29 cellular contexts compared by ENCODE assay signal in genomic region chr5:160629007-160629402, GRCh38.
DNase-seq lines count a peak whose midpoint lies in the region; ATAC-seq, FAIRE-seq and TF ChIP-seq lines count a peak whose summit lies in the region.
"Had no signal": no experiment of that assay in that cellular context is flagged by ENCODE, and none has a peak within 500 bp of the region (broad histone marks: within the 10 kb centered on the region; RNA-seq: fewer than 3 reads in every experiment).

No MANE protein-coding gene starts in this region.

- H3K27me3 Mint-ChIP-seq in effector memory CD8-positive, alpha-beta T cell, result peaks cover 37 to 67% of the 10 kb centered on the region in 2 donors
- H3K27me3 Mint-ChIP-seq: progenitor cell of endocrine pancreas had no signal

- TF ChIP-seq CTCF in dorsolateral prefrontal cortex (IDR thresholded peaks at IDR 0.05 in 54 of 56, conservative IDR thresholded peaks at IDR 0.05 in 2 of 56; ENCODE audit: low read depth in 1 of 56, partially characterized antibody in 56 of 56), result no peak

- H3K27ac ChIP-seq in dorsolateral prefrontal cortex, result peak overlapping the region in 45 of 59 donors; percentile 1 to 86 (median 47)
- H3K27ac ChIP-seq: heart right ventricle, neutrophil, WERI-Rb-1 had no signal

- H3K9me3 Mint-ChIP-seq in effector memory CD8-positive, alpha-beta T cell, result no peaks in the 10 kb centered on the region
- H3K9me3 Mint-ChIP-seq: activated CD4-positive, alpha-beta T cell treated with anti-CD3 and anti-CD28 coated beads, Interleukin-2, amount 10 ng/mL, durations not matched to agents 7 days and 5 days; activated naive CD4-positive, alpha-beta T cell treated with anti-CD3 and anti-CD28 coated beads, Interleukin-2, amount 50 U/mL, for 72 hours; T-helper 2 cell treated with Interferon-gamma antibody and Interleukin-4, amounts not matched to agents 5 μg/mL and 100 μg/mL, for 36 hours had no signal

- no peaks in the 10 kb centered on the region for H3K36me3 Mint-ChIP-seq in effector memory CD8-positive, alpha-beta T cell (ENCODE audit: insufficient read depth)
- H3K36me3 Mint-ChIP-seq: activated naive CD4-positive, alpha-beta T cell treated with anti-CD3 and anti-CD28 coated beads, Interleukin-2, amount 50 U/mL, for 72 hours had no signal

- H3K27me3 ChIP-seq in dorsolateral prefrontal cortex, result no peaks in the 10 kb centered on the region
- H3K27me3 ChIP-seq: neutrophil had no signal

- H3K4me1 Mint-ChIP-seq in effector memory CD8-positive, alpha-beta T cell (ENCODE audit: low read depth in 2 of 2), result no peaks in the 10 kb centered on the region
- H3K4me1 Mint-ChIP-seq: activated CD4-positive, alpha-beta T cell treated with anti-CD3 and anti-CD28 coated beads, Interleukin-2, amount 10 ng/mL, durations not matched to agents 7 days and 5 days had no signal

- intact Hi-C loops in dorsolateral prefrontal cortex (cut with DNase I), result loop anchor here in 1 of 2 donors (5.0 kb wide), 1 partner anchor 122 kb away; no protein-coding TSS in a partner anchor

- FAIRE-seq in RCC 7860 (lab: Jason Lieb, UNC), result no peak
- FAIRE-seq: astrocyte, D721Med, GM18507, HTR-8/SVneo had no signal

- no peak for ATAC-seq in GM18861 (IDR thresholded peaks at IDR 0.05; ENCODE audit: unreplicated experiment)
- no peak for ATAC-seq in HG03521 (IDR thresholded peaks at IDR 0.05; ENCODE audit: unreplicated experiment)
- no peak for ATAC-seq in effector memory CD8-positive, alpha-beta T cell (replicated peaks)
- ATAC-seq: activated naive CD4-positive, alpha-beta T cell treated with anti-CD3 and anti-CD28 coated beads, Interleukin-2, amount 50 U/mL, for 72 hours; heart right ventricle; sciatic nerve; SK-N-SH treated with all-trans-retinoic acid at 6 μM for 48 hours had no signal

- DNase-seq in DMS79 (lab: John Stamatoyannopoulos, UW) (peak; percentile 78), NCI-H1105 (lab: John Stamatoyannopoulos, UW) (peak; percentile 67), NCI-H345 (lab: John Stamatoyannopoulos, UW) (peak; percentile 42), dorsolateral prefrontal cortex (peak in 1 of 10 donors; percentile 58), RCC 7860 (ENCODE audit: low spot score) (no peak)
- DNase-seq in effector memory CD8-positive, alpha-beta T cell, result no peak
- DNase-seq: activated CD4-positive, alpha-beta T cell treated with anti-CD3 and anti-CD28 coated beads, Interleukin-2, amount 10 ng/mL, durations not matched to agents 7 days and 5 days; GF-D8; HCEC 1CT; heart right ventricle; KG1; NCI-H2081 treated with DMSO at 0.1 percent for 48 hours; NCI-H748 treated with DMSO at 0.1 percent for 48 hours; OCI-M1; stimulated activated CD4-positive, alpha-beta T cell treated with anti-CD3 and anti-CD28 coated beads, Interleukin-4, amount 100 ng/mL, for 4 hours; stimulated activated naive CD4-positive, alpha-beta T cell; WERI-Rb-1 had no signal

- H3K4me3 ChIP-seq in dorsolateral prefrontal cortex, result no peak overlapping the region
- H3K4me3 ChIP-seq: heart right ventricle had no signal

- H3K27ac Mint-ChIP-seq in effector memory CD8-positive, alpha-beta T cell, result no peak overlapping the region
- H3K27ac Mint-ChIP-seq: activated CD4-positive, alpha-beta T cell treated with anti-CD3 and anti-CD28 coated beads, Interleukin-2, amount 10 ng/mL, durations not matched to agents 7 days and 5 days; activated naive CD4-positive, alpha-beta T cell treated with anti-CD3 and anti-CD28 coated beads, Interleukin-2, amount 50 U/mL, for 72 hours; progenitor cell of endocrine pancreas; T-helper 2 cell treated with Interferon-gamma antibody and Interleukin-4, amounts not matched to agents 5 μg/mL and 100 μg/mL, for 36 hours had no signal

- H3K4me3 Mint-ChIP-seq in effector memory CD8-positive, alpha-beta T cell, result no peak overlapping the region
- H3K4me3 Mint-ChIP-seq: activated CD4-positive, alpha-beta T cell treated with anti-CD3 and anti-CD28 coated beads, Interleukin-2, amount 10 ng/mL, durations not matched to agents 7 days and 5 days; T-helper 2 cell treated with Interferon-gamma antibody and Interleukin-4, amounts not matched to agents 5 μg/mL and 100 μg/mL, for 36 hours had no signal

Comparison
In these comparisons a context has a peak if more than half of its experiments do, and no peak if none do; other contexts are left out.
1. DNase-seq: peak in DMS79 (single experiment), NCI-H1105 (single experiment) and NCI-H345 (single experiment); none in RCC 7860 (single experiment) and effector memory CD8-positive, alpha-beta T cell (0 of 3).